In the genomic region with DNA sequence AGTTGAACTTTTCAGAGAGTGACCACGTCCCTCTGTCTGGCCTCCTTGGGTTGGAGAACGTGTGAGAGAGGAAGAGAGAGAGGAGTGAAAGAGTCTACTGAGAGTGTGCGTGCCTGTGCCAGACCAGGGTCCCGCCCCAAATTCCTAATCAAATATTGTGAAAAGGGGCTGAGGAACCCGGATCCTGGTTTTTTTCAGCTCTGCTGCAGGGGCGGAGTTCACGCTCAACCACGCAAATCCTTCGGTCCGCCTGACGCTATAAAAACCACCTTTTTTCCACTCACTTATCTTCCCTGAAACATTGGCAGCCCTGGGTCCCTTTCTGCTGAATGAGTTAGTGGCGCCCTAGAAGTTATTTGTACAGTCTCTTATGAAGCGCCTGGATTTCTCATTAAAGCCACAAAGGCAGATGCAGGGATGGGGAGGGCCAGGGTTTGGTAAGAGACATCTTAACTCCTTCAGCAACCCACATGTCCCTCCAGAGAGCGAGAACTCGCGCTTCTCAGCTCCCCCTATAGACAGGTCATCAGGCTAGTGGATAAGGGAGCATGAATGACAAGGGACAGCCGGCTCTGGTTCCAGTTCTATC, we compare ENCODE assay signal across 7 cellular contexts. TPM values are rescaled to one million over a fixed set of nuclear protein-coding genes. Genes with fewer than 3 reads are reported as not detected.
DNase-seq lines count a peak whose midpoint lies in the region; ATAC-seq and TF ChIP-seq lines count a peak whose summit lies in the region.

Gene FMOD (minus strand): TSS at position 86 of the 589 bp plus-strand sequence. CDS start 2,852 bp downstream, outside the sequence.

- intact Hi-C loops in activated CD8-positive, alpha-beta T cell treated with anti-CD3 and anti-CD28 coated beads for 36 hours (cut with micrococcal nuclease), result no loop called here
- intact Hi-C loops in stomach (cut with DNase I; ENCODE audit: low total_unique reads), result no loop called here

- H3K4me1 ChIP-seq in GM23338 (ENCODE audit: insufficient read depth) (no peaks in the 10 kb centered on the region), stomach (peaks cover 18 to 60% (median 40%) of the 10 kb centered on the region in 4 donors)

- peak; percentile 71 for DNase-seq in GM23338 (ENCODE audit: low spot score)
- peak; percentile 32 for DNase-seq in activated CD8-positive, alpha-beta T cell treated with anti-CD3 and anti-CD28 coated beads for 36 hours
- no peak for DNase-seq in immature natural killer cell
- peak; percentile 79 for DNase-seq in stomach
- no peak for DNase-seq in activated CD8-positive, alpha-beta memory T cell treated with anti-CD3 and anti-CD28 coated beads, Interleukin-2, amount 50 U/mL, for 4 hours
- no peak for DNase-seq in MG63

- peak within 1 kb of the TSS; percentile 70 for H3K4me2 ChIP-seq in GM23338

- H3K27me3 Mint-ChIP-seq in GM23338 (ENCODE audit: insufficient read depth, low read depth, poor library complexity), result peaks cover 6% of the 10 kb centered on the region
- peaks cover 18% of the 10 kb centered on the region for H3K27me3 Mint-ChIP-seq in activated CD8-positive, alpha-beta T cell treated with anti-CD3 and anti-CD28 coated beads for 36 hours
- peaks cover 10 to 12% (median 10%) of the 10 kb centered on the region in 3 donors for H3K27me3 Mint-ChIP-seq in immature natural killer cell (ENCODE audit: low read depth in 3 of 3)

- no peak within 1 kb of the TSS for H3K27ac Mint-ChIP-seq in GM23338
- peak within 1 kb of the TSS; percentile 50 for H3K27ac Mint-ChIP-seq in activated CD8-positive, alpha-beta T cell treated with anti-CD3 and anti-CD28 coated beads for 36 hours
- peak within 1 kb of the TSS in 1 of 6 donors; percentile 1 for H3K27ac Mint-ChIP-seq in immature natural killer cell

- H3F3A ChIP-seq in GM23338 (replicated peaks; ENCODE audit: low read depth), result no peaks in the 10 kb centered on the region

- 0 out of 2 replicates have a peak, but pooled peaks cover 6% of the 10 kb centered on the region for H3K9me2 ChIP-seq in GM23338 (ENCODE audit: insufficient read depth)

- H3K4me3 ChIP-seq in GM23338 (peak within 1 kb of the TSS; percentile 39; the same call in 1 of the 2 replicates), stomach (peak within 1 kb of the TSS; percentile 26 to 35 (median 33)), MG63 (no peak within 1 kb of the TSS)

- POLR2A ChIA-PET in activated CD8-positive, alpha-beta T cell treated with anti-CD3 and anti-CD28 coated beads for 36 hours (lab: Charles Lee), result no interaction called here

- no peaks in the 10 kb centered on the region for H3K9me3 ChIP-seq in stomach
- no peaks in the 10 kb centered on the region for H3K9me3 ChIP-seq in MG63

- H2AFZ ChIP-seq in GM23338, result peak within 1 kb of the TSS; percentile 99

- H3K9me3 Mint-ChIP-seq in GM23338, result no peaks in the 10 kb centered on the region; the same call in 2 of the 3 replicates
- no peaks in the 10 kb centered on the region for H3K9me3 Mint-ChIP-seq in activated CD8-positive, alpha-beta T cell treated with anti-CD3 and anti-CD28 coated beads for 36 hours
- no peaks in the 10 kb centered on the region for H3K9me3 Mint-ChIP-seq in immature natural killer cell

- no peaks in the 10 kb centered on the region for H3K79me2 ChIP-seq in GM23338 (replicated peaks; ENCODE audit: insufficient read depth)

- H3K36me3 Mint-ChIP-seq in GM23338 (ENCODE audit: low read depth) (no peaks in the 10 kb centered on the region), immature natural killer cell (peaks cover 0 to 3% (median 0%) of the 10 kb centered on the region in 3 donors)
- no peaks in the 10 kb centered on the region for H3K36me3 Mint-ChIP-seq in activated CD8-positive, alpha-beta T cell treated with anti-CD3 and anti-CD28 coated beads for 36 hours (ENCODE audit: low read depth)

- TF ChIP-seq POLR2A in stomach (IDR thresholded peaks at IDR 0.05), result peak in 1 of 4 donors; percentile 31

- H3K27me3 ChIP-seq in GM23338 (ENCODE audit: insufficient read depth) (no peaks in the 10 kb centered on the region), stomach (no peaks in the 10 kb centered on the region), MG63 (peaks cover 3% of the 10 kb centered on the region; the same call in 1 of the 2 replicates)

- H3K27ac ChIP-seq in GM23338 (ENCODE audit: low read depth) (no peak within 1 kb of the TSS), stomach (peak within 1 kb of the TSS; percentile 74 to 87 (median 83))

- no peak for TF ChIP-seq EP300 in stomach (IDR thresholded peaks at IDR 0.05)

- H3K36me3 ChIP-seq in GM23338 (ENCODE audit: insufficient read depth) (no peaks in the 10 kb centered on the region), stomach (peaks cover 0 to 7% (median 6%) of the 10 kb centered on the region in 4 donors), MG63 (no peaks in the 10 kb centered on the region)

- H3K4me3 Mint-ChIP-seq in GM23338, result no peak within 1 kb of the TSS
- H3K4me3 Mint-ChIP-seq in activated CD8-positive, alpha-beta T cell treated with anti-CD3 and anti-CD28 coated beads for 36 hours, result peak within 1 kb of the TSS; percentile 29
- H3K4me3 Mint-ChIP-seq in immature natural killer cell, result peak within 1 kb of the TSS in 3 of 5 donors; percentile 3 to 68 (median 59)

- CTCF ChIA-PET in activated CD8-positive, alpha-beta T cell treated with anti-CD3 and anti-CD28 coated beads for 36 hours (lab: Charles Lee), result interaction anchor here (1.5 to 24.8 kb wide), 4 partner anchors 11 to 312 kb away, joined by 3 to 1114 read pairs (median 82); no protein-coding TSS in a partner anchor

- TF ChIP-seq CTCF in GM23338 (conservative IDR thresholded peaks at IDR 0.05; ENCODE audit: low read depth in 2 of 2) (peak; percentile 42 to 61), stomach (IDR thresholded peaks at IDR 0.05) (peak in 1 of 7 experiments; percentile 6)
- no peak for TF ChIP-seq CTCF in activated CD8-positive, alpha-beta T cell treated with anti-CD3 and anti-CD28 coated beads for 36 hours (IDR thresholded peaks at IDR 0.05)

- 5 to 15% (median 8%) methylated on average over 17 of the region's 17 CpGs for WGBS in stomach, 5 donors

- ATAC-seq in GM23338 (peak; percentile 98), GM21423 (IDR thresholded peaks at IDR 0.05; ENCODE audit: unreplicated experiment) (no peak)
- peak; percentile 72 for ATAC-seq in activated CD8-positive, alpha-beta T cell treated with anti-CD3 and anti-CD28 coated beads for 36 hours

- H3K4me1 Mint-ChIP-seq in GM23338 (peaks cover 4% of the 10 kb centered on the region; the same call in 2 of the 3 replicates), immature natural killer cell (peaks cover 0 to 9% of the 10 kb centered on the region in 2 donors)
- H3K4me1 Mint-ChIP-seq in activated CD8-positive, alpha-beta T cell treated with anti-CD3 and anti-CD28 coated beads for 36 hours (ENCODE audit: low read depth), result peaks cover 10% of the 10 kb centered on the region

- H4K20me1 ChIP-seq in GM23338 (replicated peaks; ENCODE audit: insufficient read depth), result no peaks in the 10 kb centered on the region

TF ChIP-seq in GM23338, 12 proteins besides CTCF, POLR2A, EP300 and RAD21 (continues in another document):
- no peak for TF ChIP-seq CREB1 (CRISPR knock-in tag; IDR thresholded peaks at IDR 0.05; ENCODE audit: low read depth)
- no peak for TF ChIP-seq ZNF114 (CRISPR knock-in tag; IDR thresholded peaks at IDR 0.05)
- TF ChIP-seq ETS1 (IDR thresholded peaks at IDR 0.05), result no peak
- no peak for TF ChIP-seq EZH2 (IDR thresholded peaks at IDR 0.05; ENCODE audit: low read depth, unreplicated experiment)
- TF ChIP-seq JUNB (IDR thresholded peaks at IDR 0.05; ENCODE audit: unreplicated experiment), result no peak
- TF ChIP-seq POLR2AphosphoS5 (IDR thresholded peaks at IDR 0.05; ENCODE audit: low read depth), result no peak
- no peak for TF ChIP-seq REST (IDR thresholded peaks at IDR 0.05; ENCODE audit: unreplicated experiment)
- TF ChIP-seq EZH2phosphoT487 (IDR thresholded peaks at IDR 0.05; ENCODE audit: unreplicated experiment), result no peak

RNA-seq across cellular contexts. Expression of gene FMOD, which starts in this region (rescaled TPM):
- total RNA-seq in GM23338 (2014; rRNA removed; shearing (Covaris generic)), result 0.31 and 1.3 TPM in 2 replicates
- 0.27 TPM in 1 of 2 replicates, not detected in the other for polyA plus RNA-seq in GM23338 (2016; fragmentation: Nextera tagmentation; extraction: Ambion mirVana)
- total RNA-seq in activated CD8-positive, alpha-beta T cell treated with anti-CD3 and anti-CD28 coated beads for 36 hours, result 1 to 10 TPM; 1.4 to 2.4 TPM
- not detected for polyA plus RNA-seq in immature natural killer cell
- total RNA-seq in stomach, result 100 to 1,000 TPM in 1 of 5 donors, 10 to 100 TPM in 4; 14.7 to 422 (median 54.9) TPM
- polyA plus RNA-seq in stomach, result 10 to 100 TPM; 30.1 to 39.7 (median 35.6) TPM
- not detected in 2 replicates for total RNA-seq in MG63 (2014; rRNA removed; shearing (Covaris generic); ENCODE audit: low replicate concordance)

Comparison
In these comparisons a context has a peak if more than half of its experiments do, and no peak if none do; other contexts are left out.
1. RNA of gene FMOD (polyA plus RNA-seq): 30.1 to 39.7 TPM in stomach; 0.27 TPM in GM23338 and not detected in immature natural killer cell; every median in the first group is over 10 times any median in the second.
2. DNase-seq: peak in GM23338 (single experiment), activated CD8-positive, alpha-beta T cell treated with anti-CD3 and anti-CD28 coated beads for 36 hours (single experiment) and stomach (single experiment); none in immature natural killer cell (0 of 3), activated CD8-positive, alpha-beta memory T cell treated with anti-CD3 and anti-CD28 coated beads, Interleukin-2, amount 50 U/mL, for 4 hours (single experiment) and MG63 (single experiment).